In genomic region chr9:15274425-15274824, GRCh38 we compare ENCODE assay signal across 27 cellular contexts.
"Had no signal": no experiment of that assay in that cellular context is flagged by ENCODE, and none has a peak within 500 bp of the region (broad histone marks: within the 10 kb centered on the region; RNA-seq: fewer than 3 reads in every experiment).

No MANE protein-coding gene starts in this region.

- H3K9me3 Mint-ChIP-seq: immature natural killer cell; naive thymus-derived CD8-positive, alpha-beta T cell; nephron; stimulated activated naive B cell treated with anti-CD40 and anti-IgM and Interleukin-4, amounts not matched to agents 10 μg/mL and 1 μg/mL and 100 μg/mL, for 72 hours had no signal

- H3K27ac Mint-ChIP-seq: nephron; progenitor cell of endocrine pancreas; stimulated activated naive B cell treated with anti-CD40 and anti-IgM and Interleukin-4, amounts not matched to agents 10 μg/mL and 1 μg/mL and 100 μg/mL, for 72 hours had no signal

- H3K27me3 ChIP-seq: left lung, ovary, right atrium auricular region, stomach, testis, thyroid gland, transverse colon, upper lobe of left lung, vagina had no signal

- H3K4me1 ChIP-seq: right atrium auricular region, testis, vagina had no signal

- H3K27me3 Mint-ChIP-seq: naive thymus-derived CD8-positive, alpha-beta T cell; progenitor cell of endocrine pancreas; stimulated activated naive B cell treated with anti-CD40 and anti-IgM and Interleukin-4, amounts not matched to agents 10 μg/mL and 1 μg/mL and 100 μg/mL, for 72 hours had no signal

- DNase-seq: hippocampal formation; immature natural killer cell; kidney; left colon; left lung; lower lobe of right lung; mammary epithelial cell; mesenchymal stem cell; naive thymus-derived CD8-positive, alpha-beta T cell; ovary; stimulated activated CD4-positive, alpha-beta T cell treated with anti-CD3 and anti-CD28 coated beads, Interleukin-12 subunit alpha, Interleukin-12 subunit beta, amount 100 ng/mL, for 4 hours; stimulated activated CD4-positive, alpha-beta T cell treated with anti-CD3 and anti-CD28 coated beads, Interleukin-15, amount 100 ng/mL, for 24 hours; stimulated activated CD4-positive, alpha-beta T cell treated with anti-CD3 and anti-CD28 coated beads, Interleukin-2, amount 100 ng/mL, for 24 hours; stimulated activated CD4-positive, alpha-beta T cell treated with anti-CD3 and anti-CD28 coated beads, Interleukin-4, amount 100 ng/mL, for 1 hour; stimulated activated naive B cell treated with anti-CD40 and anti-IgM and Interleukin-4, amounts not matched to agents 10 μg/mL and 1 μg/mL and 100 μg/mL, for 72 hours; stimulated activated naive CD8-positive, alpha-beta T cell treated with anti-CD3 and anti-CD28 coated beads, Interleukin-15, Interleukin-2, amounts not matched to agents 100 U/mL and 50 U/mL, for 24 hours; stomach; testis; thyroid gland; transverse colon; upper lobe of left lung had no signal

- H3K36me3 ChIP-seq: left lung, lower lobe of right lung, ovary, right atrium auricular region, stomach, thyroid gland, transverse colon, upper lobe of left lung, vagina had no signal

- ATAC-seq: left colon; left lung; lower lobe of right lung; naive thymus-derived CD8-positive, alpha-beta T cell; sciatic nerve; stimulated activated naive B cell treated with anti-CD40 and anti-IgM and Interleukin-4, amounts not matched to agents 10 μg/mL and 1 μg/mL and 100 μg/mL, for 72 hours; stimulated activated naive CD8-positive, alpha-beta T cell treated with anti-CD3 and anti-CD28 coated beads, Interleukin-15, Interleukin-2, amounts not matched to agents 100 U/mL and 50 U/mL, for 24 hours had no signal

- H3K4me3 ChIP-seq: left lung, lower lobe of right lung, ovary, right atrium auricular region, skin epidermis, stomach, testis, thyroid gland, transverse colon, upper lobe of left lung, vagina had no signal

- H3K36me3 Mint-ChIP-seq: immature natural killer cell; stimulated activated naive B cell treated with anti-CD40 and anti-IgM and Interleukin-4, amounts not matched to agents 10 μg/mL and 1 μg/mL and 100 μg/mL, for 72 hours had no signal

- H3K27ac ChIP-seq: left lung, lower lobe of right lung, ovary, right atrium auricular region, skin epidermis, stomach, testis, thyroid gland, transverse colon, upper lobe of left lung, vagina had no signal

- H3K9me3 ChIP-seq: left lung, lower lobe of right lung, ovary, right atrium auricular region, stomach, testis, thyroid gland, transverse colon, upper lobe of left lung, vagina had no signal

- H3K4me3 Mint-ChIP-seq: immature natural killer cell; nephron; stimulated activated naive B cell treated with anti-CD40 and anti-IgM and Interleukin-4, amounts not matched to agents 10 μg/mL and 1 μg/mL and 100 μg/mL, for 72 hours had no signal
